ENCODE assay signal across 8 cellular contexts in the genomic region with DNA sequence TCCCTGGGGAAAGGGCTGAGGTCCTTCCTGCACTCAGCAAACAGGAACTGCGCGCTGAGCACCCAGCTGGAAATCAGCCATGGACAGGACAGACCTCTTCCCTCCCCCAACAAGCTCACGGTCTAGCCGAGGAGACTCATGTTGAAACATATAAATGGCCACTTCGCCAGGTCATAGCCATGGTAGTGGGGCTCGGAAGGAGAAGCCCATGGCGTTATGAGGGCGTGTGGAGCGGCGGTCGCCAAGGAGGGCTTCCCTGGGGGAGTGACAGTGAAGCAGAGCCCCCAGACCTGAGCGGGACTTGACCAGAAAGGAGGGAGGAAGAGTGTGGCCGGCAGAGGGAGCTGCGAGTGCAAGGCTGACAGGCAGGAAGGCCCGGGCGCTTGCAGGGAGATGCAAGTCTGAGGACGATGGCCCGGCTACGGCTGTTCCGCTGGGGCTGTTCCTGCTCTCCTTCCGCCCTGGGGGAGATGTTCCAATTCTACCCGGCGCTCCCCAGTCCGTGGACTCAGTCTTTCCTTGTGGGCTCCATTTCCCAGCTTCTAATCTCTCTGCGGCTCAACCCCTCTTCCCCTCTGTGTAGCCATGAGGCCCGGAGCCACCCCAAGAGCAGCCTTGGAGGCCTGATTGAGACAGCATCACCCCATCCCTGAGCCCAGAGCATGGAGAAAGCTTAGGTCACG. TPM values are rescaled to one million over a fixed set of nuclear protein-coding genes. Genes with fewer than 3 reads are reported as not detected.
DNase-seq lines count a peak whose midpoint lies in the region; ATAC-seq and TF ChIP-seq lines count a peak whose summit lies in the region.

No MANE protein-coding gene starts in this region.

- H3K4me1 Mint-ChIP-seq in activated T-helper 17 cell treated with anti-CD3 and anti-CD28 coated beads, Interleukin-2, amount 50 U/mL, for 72 hours: no peaks in the 10 kb centered on the region
- H3K4me1 Mint-ChIP-seq in nephron: peaks cover 5% of the 10 kb centered on the region

- peak; percentile 84 for TF ChIP-seq CTCF in MM.1S (IDR thresholded peaks at IDR 0.05; ENCODE audit: low read length)
- TF ChIP-seq CTCF in fibroblast of the aortic adventitia (IDR thresholded peaks at IDR 0.05; ENCODE audit: insufficient read depth, low read length): peak; percentile 89
- peak; percentile 87 to 94 (median 92) for TF ChIP-seq CTCF in nephron (IDR thresholded peaks at IDR 0.05; ENCODE audit: unreplicated experiment in 3 of 3)

- H3K4me3 ChIP-seq in MM.1S (ENCODE audit: low read length) (peak overlapping the region; percentile 39), fibroblast of the aortic adventitia (ENCODE audit: low read depth, low read length) (peak overlapping the region; percentile 51)

- H3K27ac Mint-ChIP-seq in activated T-helper 17 cell treated with anti-CD3 and anti-CD28 coated beads, Interleukin-2, amount 50 U/mL, for 72 hours: no peak overlapping the region
- peak overlapping the region in 1 of 3 experiments; percentile 18 for H3K27ac Mint-ChIP-seq in nephron

- H3K4me3 Mint-ChIP-seq in activated T-helper 17 cell treated with anti-CD3 and anti-CD28 coated beads, Interleukin-2, amount 50 U/mL, for 72 hours: peak overlapping the region; percentile 44
- peak overlapping the region; percentile 80 to 88 (median 83) for H3K4me3 Mint-ChIP-seq in nephron

- no peaks in the 10 kb centered on the region for H4K20me1 ChIP-seq in MM.1S (ENCODE audit: insufficient read depth, low read length)

- no peaks in the 10 kb centered on the region for H3K36me3 Mint-ChIP-seq in activated T-helper 17 cell treated with anti-CD3 and anti-CD28 coated beads, Interleukin-2, amount 50 U/mL, for 72 hours (ENCODE audit: low read depth)
- H3K36me3 Mint-ChIP-seq in nephron (ENCODE audit: low read depth): no peaks in the 10 kb centered on the region

- no peaks in the 10 kb centered on the region for H3K9me3 Mint-ChIP-seq in activated T-helper 17 cell treated with anti-CD3 and anti-CD28 coated beads, Interleukin-2, amount 50 U/mL, for 72 hours
- H3K9me3 Mint-ChIP-seq in nephron: no peaks in the 10 kb centered on the region

- no peaks in the 10 kb centered on the region for H3K9me2 ChIP-seq in MM.1S (replicated peaks; ENCODE audit: insufficient read depth, low read length)

- H3K27ac ChIP-seq in MM.1S (ENCODE audit: low read length): no peak overlapping the region

- no peaks in the 10 kb centered on the region for H3F3A ChIP-seq in MM.1S (ENCODE audit: insufficient read depth, low read length)

- no peaks in the 10 kb centered on the region for H3K4me1 ChIP-seq in MM.1S (ENCODE audit: low read length)

- no peaks in the 10 kb centered on the region for H3K36me3 ChIP-seq in MM.1S (replicated peaks; ENCODE audit: insufficient read depth, low read length)

- H3K9me3 ChIP-seq in MM.1S (replicated peaks; ENCODE audit: insufficient read depth, low read length): no peaks in the 10 kb centered on the region

- H3K27me3 ChIP-seq in MM.1S (replicated peaks; ENCODE audit: insufficient read depth, low read length): no peaks in the 10 kb centered on the region

- no peaks in the 10 kb centered on the region for H3K79me2 ChIP-seq in MM.1S (ENCODE audit: low read length)

- H3K9ac ChIP-seq in MM.1S (ENCODE audit: low read length): no peak overlapping the region

- DNase-seq in GF-D8 (lab: John Stamatoyannopoulos, UW): peak; percentile 58
- DNase-seq in MM.1S: peak; percentile 77
- DNase-seq in SHP77 (lab: John Stamatoyannopoulos, UW): peak; percentile 61 to 93
- peak; percentile 85 for DNase-seq in fibroblast of the aortic adventitia (ENCODE audit: low read depth)
- peak; percentile 79 for DNase-seq in stimulated activated naive CD4-positive, alpha-beta T cell treated with Interleukin-2 at 50 U/mL for 16 hours (lab: John Stamatoyannopoulos, UW)

- H2AFZ ChIP-seq in MM.1S (ENCODE audit: low read length): peak overlapping the region; percentile 96

- H3K27me3 Mint-ChIP-seq in activated T-helper 17 cell treated with anti-CD3 and anti-CD28 coated beads, Interleukin-2, amount 50 U/mL, for 72 hours: no peaks in the 10 kb centered on the region
- H3K27me3 Mint-ChIP-seq in nephron (ENCODE audit: low read depth): peaks cover 3% of the 10 kb centered on the region

- H3K4me2 ChIP-seq in MM.1S (ENCODE audit: low read depth, low read length): peak overlapping the region; percentile 83

- peak; percentile 99 for ATAC-seq in activated T-helper 17 cell treated with anti-CD3 and anti-CD28 coated beads, Interleukin-2, amount 50 U/mL, for 72 hours (replicated peaks)
- no peak for ATAC-seq in GM18502 (IDR thresholded peaks at IDR 0.05; ENCODE audit: poor library complexity, unreplicated experiment)

RNA-seq across cellular contexts. Expression of gene PRRC2B, which starts 43.9 kb away (rescaled TPM):
- total RNA-seq in activated T-helper 17 cell treated with anti-CD3 and anti-CD28 coated beads, Interleukin-2, amount 50 U/mL, for 72 hours: 100 to 1,000 TPM; 136 to 157 TPM
- total RNA-seq in fibroblast of the aortic adventitia (ENCODE audit: low replicate concordance): 69.7 and 162 TPM in 2 replicates
